In genomic region chr2:15768142-15769088, GRCh38 we compare ENCODE assay signal across 19 cellular contexts.
DNase-seq lines count a peak whose midpoint lies in the region; ATAC-seq and TF ChIP-seq lines count a peak whose summit lies in the region.
"Had no signal": no experiment of that assay in that cellular context is flagged by ENCODE, and none has a peak within 500 bp of the region (broad histone marks: within the 10 kb centered on the region; RNA-seq: fewer than 3 reads in every experiment).

No MANE protein-coding gene starts in this region.

- H3K9me3 Mint-ChIP-seq in type B pancreatic cell, result no peaks in the 10 kb centered on the region

- H3K27me3 ChIP-seq in right cardiac atrium (ENCODE audit: control insufficient read depth, insufficient read depth), result no peaks in the 10 kb centered on the region
- H3K27me3 ChIP-seq: BLaER1 treated with 17β-estradiol and CSF1 and Interleukin-3, amounts not matched to agents 10 nM and 100 nM had no signal

- H3K27ac ChIP-seq in right cardiac atrium (ENCODE audit: low read length), result no peak overlapping the region
- H3K27ac ChIP-seq: A549; BLaER1 treated with 17β-estradiol and CSF1 and Interleukin-3, amounts not matched to agents 10 nM and 100 nM; SK-N-MC had no signal

- H3K27me3 Mint-ChIP-seq in type B pancreatic cell, result no peaks in the 10 kb centered on the region

- no peak for TF ChIP-seq CTCF in type B pancreatic cell (conservative IDR thresholded peaks at IDR 0.05)

- intact Hi-C loops in cardiac septum (cut with DNase I), result no loop called here
- intact Hi-C loops in right cardiac atrium (cut with DNase I), result no loop called here

- no peaks in the 10 kb centered on the region for H3K9me3 ChIP-seq in right cardiac atrium (ENCODE audit: control insufficient read depth, low read length)
- H3K9me3 ChIP-seq: A549; BLaER1 treated with 17β-estradiol and CSF1 and Interleukin-3, amounts not matched to agents 10 nM and 100 nM had no signal

- H3K27ac Mint-ChIP-seq in type B pancreatic cell, result no peak overlapping the region

- H3K36me3 Mint-ChIP-seq in type B pancreatic cell, result no peaks in the 10 kb centered on the region

- no peak for ATAC-seq in right cardiac atrium
- ATAC-seq in HG03521 (IDR thresholded peaks at IDR 0.05; ENCODE audit: unreplicated experiment), result no peak
- ATAC-seq: A549 had no signal

- H3K4me1 ChIP-seq in right cardiac atrium (ENCODE audit: control insufficient read depth, insufficient read depth, low read length), result no peaks in the 10 kb centered on the region
- H3K4me1 ChIP-seq: A549 had no signal

- H3K4me3 Mint-ChIP-seq in type B pancreatic cell, result peak overlapping the region; percentile 49

- 80% methylated on average over 19 of the region's 19 CpGs for WGBS in right cardiac atrium

- in situ Hi-C loops in ACHN (cut with HindIII; ENCODE audit: low pct_ligation_motif_present, low pct_unique_long_range_greater_than_20kb, low sequenced_read_pairs), result no loop called here

- peaks cover 42% of the 10 kb centered on the region for H3K4me1 Mint-ChIP-seq in type B pancreatic cell (ENCODE audit: unreplicated experiment)

- peak; percentile 21; the same call in 1 of the 2 replicates for TF ChIP-seq EP300 in Ishikawa (IDR thresholded peaks at IDR 0.05; ENCODE audit: borderline replicate concordance)

- TF ChIP-seq RAD21 in Ishikawa (IDR thresholded peaks at IDR 0.05; ENCODE audit: low read depth), result no peak

- DNase-seq in cardiac septum (ENCODE audit: low spot score), result peak; percentile 38
- DNase-seq in right cardiac atrium, result no peak
- peak; percentile 77 for DNase-seq in left kidney (ENCODE audit: low read depth, low spot score)
- no peak for DNase-seq in type B pancreatic cell (ENCODE audit: extremely low spot score, unreplicated experiment)
- DNase-seq in hypothalamus (lab: John Stamatoyannopoulos, UW), result no peak
- DNase-seq in ACHN, result no peak
- DNase-seq: DMS79 treated with DMSO at 0.1 percent for 48 hours; KG1; NCI-H1930; NCI-H2171; NCI-H446 treated with DMSO at 0.1 percent for 48 hours; NCI-H69; NK-92 treated with Interleukin-12 subunit alpha and Interleukin-12 subunit beta, amount 100 ng/mL, for 24 hours; Right ventricle myocardium superior had no signal

- H3K4me3 ChIP-seq in right cardiac atrium (ENCODE audit: low read length), result no peak overlapping the region
- H3K4me3 ChIP-seq: A549; BLaER1 treated with 17β-estradiol and CSF1 and Interleukin-3, amounts not matched to agents 10 nM and 100 nM; SK-N-MC had no signal

TF ChIP-seq in Ishikawa, 13 proteins besides CTCF, POLR2A, EP300 and RAD21:
- TF ChIP-seq TAF1 (IDR thresholded peaks at IDR 0.05; ENCODE audit: low read depth), result no peak
- no peak for TF ChIP-seq USF1 (IDR thresholded peaks at IDR 0.05)
- TF ChIP-seq REST (IDR thresholded peaks at IDR 0.05; ENCODE audit: low read depth), result peak; percentile 35; the same call in 1 of the 2 replicates
- no peak for TF ChIP-seq CEBPB (IDR thresholded peaks at IDR 0.05)
- no peak for TF ChIP-seq TCF12 (IDR thresholded peaks at IDR 0.05; ENCODE audit: low read depth)
- peak; percentile 44; the same call in 1 of the 2 replicates for TF ChIP-seq EGR1 (IDR thresholded peaks at IDR 0.05)
- 0 out of 2 replicates have a peak, but pooled peaks have one; percentile 27 for TF ChIP-seq NFIC (IDR thresholded peaks at IDR 0.05)
- 0 out of 2 replicates have a peak, but pooled peaks have one; percentile 30 for TF ChIP-seq TEAD4 (IDR thresholded peaks at IDR 0.05)
- no peak for TF ChIP-seq ZBTB7A (IDR thresholded peaks at IDR 0.05; ENCODE audit: low read depth)
- no peak for TF ChIP-seq CREB1 (IDR thresholded peaks at IDR 0.05; ENCODE audit: low read depth)
- TF ChIP-seq, protein P1, sequence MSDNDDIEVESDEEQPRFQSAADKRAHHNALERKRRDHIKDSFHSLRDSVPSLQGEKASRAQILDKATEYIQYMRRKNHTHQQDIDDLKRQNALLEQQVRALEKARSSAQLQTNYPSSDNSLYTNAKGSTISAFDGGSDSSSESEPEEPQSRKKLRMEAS (IDR thresholded peaks at IDR 0.05), result no peak
TF ChIP-seq in Ishikawa: peak in this region for 4.

Comparison
In these comparisons a context has a peak if more than half of its experiments do, and no peak if none do; other contexts are left out.
1. DNase-seq: peak in cardiac septum (single experiment) and left kidney (single experiment); none in right cardiac atrium (0 of 3), type B pancreatic cell (single experiment), hypothalamus (0 of 51) and ACHN (single experiment).